Comparison of ENCODE assay signal across 1 cellular context in the genomic region with DNA sequence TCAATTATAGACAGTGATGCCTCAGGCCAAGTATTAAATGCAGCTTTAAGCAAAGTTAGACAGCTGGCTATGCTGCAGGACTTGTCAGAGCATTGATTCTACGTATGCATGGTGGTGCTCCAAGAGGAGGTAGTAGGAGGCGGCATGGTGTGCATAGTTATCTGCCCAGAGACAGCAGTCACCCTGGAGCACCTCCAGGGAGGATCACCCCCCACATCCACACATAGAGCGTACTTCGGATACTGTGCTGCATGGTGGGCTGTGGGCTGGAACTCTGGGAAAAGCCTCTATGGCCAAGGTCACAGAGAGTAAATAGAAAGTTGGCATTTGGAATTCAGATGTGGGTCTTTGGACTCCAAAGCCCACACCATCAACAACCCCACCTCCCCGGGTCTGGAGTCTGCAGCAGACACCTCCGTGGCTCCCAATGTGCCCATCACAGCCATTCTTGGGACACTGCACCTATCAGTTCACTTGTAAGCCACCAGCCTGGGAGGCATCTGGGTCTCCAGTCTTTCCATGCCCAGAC.
TF ChIP-seq lines count a peak whose summit lies in the region.

No MANE protein-coding gene starts in this region.

TF ChIP-seq in HepG2, 621 proteins besides CTCF, POLR2A, EP300 and RAD21 (continued from another document and continues in another):
- peak; percentile 76; the same call in 1 of the 2 replicates for TF ChIP-seq HNF4A (CRISPR knock-in tag; IDR thresholded peaks at IDR 0.05)
- TF ChIP-seq ARNTL (CRISPR knock-in tag; IDR thresholded peaks at IDR 0.05): no peak
- no peak for TF ChIP-seq XBP1 (CRISPR knock-in tag; IDR thresholded peaks at IDR 0.05)
- peak; percentile 53; the same call in 1 of the 2 replicates for TF ChIP-seq ARID5B (CRISPR knock-in tag; IDR thresholded peaks at IDR 0.05)
- TF ChIP-seq HHEX (CRISPR knock-in tag; IDR thresholded peaks at IDR 0.05): no peak
- no peak for TF ChIP-seq ZNF224 (CRISPR knock-in tag; IDR thresholded peaks at IDR 0.05)
- TF ChIP-seq, protein P1, sequence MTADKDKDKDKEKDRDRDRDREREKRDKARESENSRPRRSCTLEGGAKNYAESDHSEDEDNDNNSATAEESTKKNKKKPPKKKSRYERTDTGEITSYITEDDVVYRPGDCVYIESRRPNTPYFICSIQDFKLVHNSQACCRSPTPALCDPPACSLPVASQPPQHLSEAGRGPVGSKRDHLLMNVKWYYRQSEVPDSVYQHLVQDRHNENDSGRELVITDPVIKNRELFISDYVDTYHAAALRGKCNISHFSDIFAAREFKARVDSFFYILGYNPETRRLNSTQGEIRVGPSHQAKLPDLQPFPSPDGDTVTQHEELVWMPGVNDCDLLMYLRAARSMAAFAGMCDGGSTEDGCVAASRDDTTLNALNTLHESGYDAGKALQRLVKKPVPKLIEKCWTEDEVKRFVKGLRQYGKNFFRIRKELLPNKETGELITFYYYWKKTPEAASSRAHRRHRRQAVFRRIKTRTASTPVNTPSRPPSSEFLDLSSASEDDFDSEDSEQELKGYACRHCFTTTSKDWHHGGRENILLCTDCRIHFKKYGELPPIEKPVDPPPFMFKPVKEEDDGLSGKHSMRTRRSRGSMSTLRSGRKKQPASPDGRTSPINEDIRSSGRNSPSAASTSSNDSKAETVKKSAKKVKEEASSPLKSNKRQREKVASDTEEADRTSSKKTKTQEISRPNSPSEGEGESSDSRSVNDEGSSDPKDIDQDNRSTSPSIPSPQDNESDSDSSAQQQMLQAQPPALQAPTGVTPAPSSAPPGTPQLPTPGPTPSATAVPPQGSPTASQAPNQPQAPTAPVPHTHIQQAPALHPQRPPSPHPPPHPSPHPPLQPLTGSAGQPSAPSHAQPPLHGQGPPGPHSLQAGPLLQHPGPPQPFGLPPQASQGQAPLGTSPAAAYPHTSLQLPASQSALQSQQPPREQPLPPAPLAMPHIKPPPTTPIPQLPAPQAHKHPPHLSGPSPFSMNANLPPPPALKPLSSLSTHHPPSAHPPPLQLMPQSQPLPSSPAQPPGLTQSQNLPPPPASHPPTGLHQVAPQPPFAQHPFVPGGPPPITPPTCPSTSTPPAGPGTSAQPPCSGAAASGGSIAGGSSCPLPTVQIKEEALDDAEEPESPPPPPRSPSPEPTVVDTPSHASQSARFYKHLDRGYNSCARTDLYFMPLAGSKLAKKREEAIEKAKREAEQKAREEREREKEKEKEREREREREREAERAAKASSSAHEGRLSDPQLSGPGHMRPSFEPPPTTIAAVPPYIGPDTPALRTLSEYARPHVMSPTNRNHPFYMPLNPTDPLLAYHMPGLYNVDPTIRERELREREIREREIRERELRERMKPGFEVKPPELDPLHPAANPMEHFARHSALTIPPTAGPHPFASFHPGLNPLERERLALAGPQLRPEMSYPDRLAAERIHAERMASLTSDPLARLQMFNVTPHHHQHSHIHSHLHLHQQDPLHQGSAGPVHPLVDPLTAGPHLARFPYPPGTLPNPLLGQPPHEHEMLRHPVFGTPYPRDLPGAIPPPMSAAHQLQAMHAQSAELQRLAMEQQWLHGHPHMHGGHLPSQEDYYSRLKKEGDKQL (CRISPR knock-in tag; IDR thresholded peaks at IDR 0.05; ENCODE audit: low read depth): no peak
- no peak for TF ChIP-seq BHLHE40 (IDR thresholded peaks at IDR 0.05; ENCODE audit: low read length)
- TF ChIP-seq, protein P2, sequence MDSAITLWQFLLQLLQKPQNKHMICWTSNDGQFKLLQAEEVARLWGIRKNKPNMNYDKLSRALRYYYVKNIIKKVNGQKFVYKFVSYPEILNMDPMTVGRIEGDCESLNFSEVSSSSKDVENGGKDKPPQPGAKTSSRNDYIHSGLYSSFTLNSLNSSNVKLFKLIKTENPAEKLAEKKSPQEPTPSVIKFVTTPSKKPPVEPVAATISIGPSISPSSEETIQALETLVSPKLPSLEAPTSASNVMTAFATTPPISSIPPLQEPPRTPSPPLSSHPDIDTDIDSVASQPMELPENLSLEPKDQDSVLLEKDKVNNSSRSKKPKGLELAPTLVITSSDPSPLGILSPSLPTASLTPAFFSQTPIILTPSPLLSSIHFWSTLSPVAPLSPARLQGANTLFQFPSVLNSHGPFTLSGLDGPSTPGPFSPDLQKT (CRISPR knock-in tag; IDR thresholded peaks at IDR 0.05; ENCODE audit: borderline replicate concordance): no peak
- TF ChIP-seq, protein P3, sequence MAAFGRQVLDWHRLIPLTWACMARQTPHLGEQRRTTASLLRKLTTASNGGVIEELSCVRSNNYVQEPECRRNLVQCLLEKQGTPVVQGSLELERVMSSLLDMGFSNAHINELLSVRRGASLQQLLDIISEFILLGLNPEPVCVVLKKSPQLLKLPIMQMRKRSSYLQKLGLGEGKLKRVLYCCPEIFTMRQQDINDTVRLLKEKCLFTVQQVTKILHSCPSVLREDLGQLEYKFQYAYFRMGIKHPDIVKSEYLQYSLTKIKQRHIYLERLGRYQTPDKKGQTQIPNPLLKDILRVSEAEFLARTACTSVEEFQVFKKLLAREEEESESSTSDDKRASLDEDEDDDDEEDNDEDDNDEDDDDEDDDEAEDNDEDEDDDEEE (CRISPR knock-in tag; IDR thresholded peaks at IDR 0.05): 0 out of 2 replicates have a peak, but pooled peaks have one; percentile 61
- TF ChIP-seq, protein P4, sequence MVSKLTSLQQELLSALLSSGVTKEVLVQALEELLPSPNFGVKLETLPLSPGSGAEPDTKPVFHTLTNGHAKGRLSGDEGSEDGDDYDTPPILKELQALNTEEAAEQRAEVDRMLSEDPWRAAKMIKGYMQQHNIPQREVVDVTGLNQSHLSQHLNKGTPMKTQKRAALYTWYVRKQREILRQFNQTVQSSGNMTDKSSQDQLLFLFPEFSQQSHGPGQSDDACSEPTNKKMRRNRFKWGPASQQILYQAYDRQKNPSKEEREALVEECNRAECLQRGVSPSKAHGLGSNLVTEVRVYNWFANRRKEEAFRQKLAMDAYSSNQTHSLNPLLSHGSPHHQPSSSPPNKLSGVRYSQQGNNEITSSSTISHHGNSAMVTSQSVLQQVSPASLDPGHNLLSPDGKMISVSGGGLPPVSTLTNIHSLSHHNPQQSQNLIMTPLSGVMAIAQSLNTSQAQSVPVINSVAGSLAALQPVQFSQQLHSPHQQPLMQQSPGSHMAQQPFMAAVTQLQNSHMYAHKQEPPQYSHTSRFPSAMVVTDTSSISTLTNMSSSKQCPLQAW (CRISPR knock-in tag; IDR thresholded peaks at IDR 0.05): peak; percentile 46; the same call in 1 of the 2 replicates
- TF ChIP-seq ZNF75D (CRISPR knock-in tag; IDR thresholded peaks at IDR 0.05; ENCODE audit: borderline replicate concordance): no peak
- no peak for TF ChIP-seq ZNF773 (CRISPR knock-in tag; IDR thresholded peaks at IDR 0.05; ENCODE audit: borderline replicate concordance)
- no peak for TF ChIP-seq RORA (CRISPR knock-in tag; IDR thresholded peaks at IDR 0.05)
- no peak for TF ChIP-seq STAG1 (CRISPR knock-in tag; IDR thresholded peaks at IDR 0.05)
- peak; percentile 53; the same call in 1 of the 2 replicates for TF ChIP-seq SALL1 (CRISPR knock-in tag; IDR thresholded peaks at IDR 0.05)
- TF ChIP-seq ZNF761 (CRISPR knock-in tag; conservative IDR thresholded peaks at IDR 0.05): 0 out of 2 replicates have a peak, but pooled peaks have one; percentile 55
- TF ChIP-seq ZNF501 (CRISPR knock-in tag; IDR thresholded peaks at IDR 0.05): peak; percentile 29; the same call in 1 of the 2 replicates
- no peak for TF ChIP-seq TRIM24 (CRISPR knock-in tag; IDR thresholded peaks at IDR 0.05)
- no peak for TF ChIP-seq ASH2L (IDR thresholded peaks at IDR 0.05; ENCODE audit: insufficient read length, low read depth, low read length)
- no peak for TF ChIP-seq RAD51 (IDR thresholded peaks at IDR 0.05; ENCODE audit: borderline replicate concordance)
- no peak for TF ChIP-seq BRF2 (CRISPR knock-in tag; IDR thresholded peaks at IDR 0.05)
- TF ChIP-seq ZNF17 (CRISPR knock-in tag; IDR thresholded peaks at IDR 0.05): no peak
- TF ChIP-seq HNRNPUL1 (IDR thresholded peaks at IDR 0.05; ENCODE audit: low read depth, low read length): no peak
- TF ChIP-seq, protein P5, sequence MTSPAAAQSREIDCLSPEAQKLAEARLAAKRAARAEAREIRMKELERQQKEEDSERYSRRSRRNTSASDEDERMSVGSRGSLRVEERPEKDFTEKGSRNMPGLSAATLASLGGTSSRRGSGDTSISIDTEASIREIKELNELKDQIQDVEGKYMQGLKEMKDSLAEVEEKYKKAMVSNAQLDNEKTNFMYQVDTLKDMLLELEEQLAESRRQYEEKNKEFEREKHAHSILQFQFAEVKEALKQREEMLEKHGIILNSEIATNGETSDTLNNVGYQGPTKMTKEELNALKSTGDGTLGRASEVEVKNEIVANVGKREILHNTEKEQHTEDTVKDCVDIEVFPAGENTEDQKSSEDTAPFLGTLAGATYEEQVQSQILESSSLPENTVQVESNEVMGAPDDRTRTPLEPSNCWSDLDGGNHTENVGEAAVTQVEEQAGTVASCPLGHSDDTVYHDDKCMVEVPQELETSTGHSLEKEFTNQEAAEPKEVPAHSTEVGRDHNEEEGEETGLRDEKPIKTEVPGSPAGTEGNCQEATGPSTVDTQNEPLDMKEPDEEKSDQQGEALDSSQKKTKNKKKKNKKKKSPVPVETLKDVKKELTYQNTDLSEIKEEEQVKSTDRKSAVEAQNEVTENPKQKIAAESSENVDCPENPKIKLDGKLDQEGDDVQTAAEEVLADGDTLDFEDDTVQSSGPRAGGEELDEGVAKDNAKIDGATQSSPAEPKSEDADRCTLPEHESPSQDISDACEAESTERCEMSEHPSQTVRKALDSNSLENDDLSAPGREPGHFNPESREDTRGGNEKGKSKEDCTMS (CRISPR knock-in tag; conservative IDR thresholded peaks at IDR 0.05): no peak
- TF ChIP-seq ZMAT3 (CRISPR knock-in tag; conservative IDR thresholded peaks at IDR 0.05): no peak
- no peak for TF ChIP-seq ZFP1 (CRISPR knock-in tag; IDR thresholded peaks at IDR 0.05)
- TF ChIP-seq MAFG (CRISPR knock-in tag; IDR thresholded peaks at IDR 0.05): 0 out of 2 replicates have a peak, but pooled peaks have one; percentile 52
- no peak for TF ChIP-seq GATAD1 (CRISPR knock-in tag; IDR thresholded peaks at IDR 0.05)
- TF ChIP-seq GTF3A (CRISPR knock-in tag; conservative IDR thresholded peaks at IDR 0.05): no peak
- TF ChIP-seq ZNF780A (CRISPR knock-in tag; IDR thresholded peaks at IDR 0.05): no peak
- TF ChIP-seq ZBTB7A (CRISPR knock-in tag; IDR thresholded peaks at IDR 0.05): peak; percentile 57; the same call in 1 of the 2 replicates
- no peak for TF ChIP-seq ZNF737 (CRISPR knock-in tag; IDR thresholded peaks at IDR 0.05; ENCODE audit: borderline replicate concordance)
- no peak for TF ChIP-seq RBM22 (optimal IDR thresholded peaks at IDR 0.05; ENCODE audit: low read length)
- no peak for TF ChIP-seq RELA (CRISPR knock-in tag; IDR thresholded peaks at IDR 0.05)
- TF ChIP-seq LCORL (IDR thresholded peaks at IDR 0.05): no peak
- peak; percentile 47; the same call in 1 of the 2 replicates for TF ChIP-seq LCORL (CRISPR knock-in tag; IDR thresholded peaks at IDR 0.05)
- no peak for TF ChIP-seq ZNF33A (CRISPR knock-in tag; IDR thresholded peaks at IDR 0.05; ENCODE audit: borderline replicate concordance)
- TF ChIP-seq RFX5 (IDR thresholded peaks at IDR 0.05; ENCODE audit: low read depth, low read length): peak; percentile 15; the same call in 1 of the 2 replicates
- TF ChIP-seq FOXA3 (CRISPR knock-in tag; IDR thresholded peaks at IDR 0.05): peak; percentile 53; the same call in 1 of the 2 replicates
- TF ChIP-seq, protein P6, sequence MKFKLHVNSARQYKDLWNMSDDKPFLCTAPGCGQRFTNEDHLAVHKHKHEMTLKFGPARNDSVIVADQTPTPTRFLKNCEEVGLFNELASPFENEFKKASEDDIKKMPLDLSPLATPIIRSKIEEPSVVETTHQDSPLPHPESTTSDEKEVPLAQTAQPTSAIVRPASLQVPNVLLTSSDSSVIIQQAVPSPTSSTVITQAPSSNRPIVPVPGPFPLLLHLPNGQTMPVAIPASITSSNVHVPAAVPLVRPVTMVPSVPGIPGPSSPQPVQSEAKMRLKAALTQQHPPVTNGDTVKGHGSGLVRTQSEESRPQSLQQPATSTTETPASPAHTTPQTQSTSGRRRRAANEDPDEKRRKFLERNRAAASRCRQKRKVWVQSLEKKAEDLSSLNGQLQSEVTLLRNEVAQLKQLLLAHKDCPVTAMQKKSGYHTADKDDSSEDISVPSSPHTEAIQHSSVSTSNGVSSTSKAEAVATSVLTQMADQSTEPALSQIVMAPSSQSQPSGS (CRISPR knock-in tag; IDR thresholded peaks at IDR 0.05): no peak
